In genomic region chr1:1264026-1264425, GRCh38 we compare ENCODE assay signal across 15 cellular contexts. TPM values are rescaled to one million over a fixed set of nuclear protein-coding genes. Genes with fewer than 3 reads are reported as not detected.
"Had no signal": no experiment of that assay in that cellular context is flagged by ENCODE, and none has a peak within 500 bp of the region (broad histone marks: within the 10 kb centered on the region; RNA-seq: fewer than 3 reads in every experiment).

No MANE protein-coding gene starts in this region.

- H3K27ac ChIP-seq: ascending aorta, dorsolateral prefrontal cortex, right lobe of liver, testis had no signal

- H3K9me3 Mint-ChIP-seq: activated CD4-positive, alpha-beta T cell treated with anti-CD3 and anti-CD28 coated beads, Interleukin-2, amount 10 ng/mL, durations not matched to agents 7 days and 5 days; activated naive CD8-positive, alpha-beta T cell treated with anti-CD3 and anti-CD28 coated beads, Interleukin-2, amount 50 U/mL, for 24 hours; endodermal cell; stimulated activated naive CD8-positive, alpha-beta T cell treated with anti-CD3 and anti-CD28 coated beads, Interleukin-15, amount 100 ng/mL, for 72 hours had no signal

- H3K4me1 ChIP-seq: ascending aorta, right lobe of liver had no signal

- DNase-seq: activated CD4-positive, alpha-beta T cell treated with anti-CD3 and anti-CD28 coated beads, Interleukin-2, amount 10 ng/mL, durations not matched to agents 7 days and 5 days; activated CD4-positive, CD25-positive, alpha-beta regulatory T cell; activated naive CD4-positive, alpha-beta T cell; activated naive CD8-positive, alpha-beta T cell treated with anti-CD3 and anti-CD28 coated beads, Interleukin-2, amount 50 U/mL, for 24 hours; dorsolateral prefrontal cortex; endodermal cell; hippocampal formation; right lobe of liver; stimulated activated CD4-positive, alpha-beta T cell treated with anti-CD3 and anti-CD28 coated beads, Interleukin-1b, Interleukin-23, amount 100 ng/mL, for 48 hours; stimulated activated naive CD8-positive, alpha-beta T cell treated with anti-CD3 and anti-CD28 coated beads, Interleukin-15, amount 100 ng/mL, for 72 hours; testis; upper lobe of left lung had no signal

- H3K27me3 Mint-ChIP-seq: activated CD4-positive, alpha-beta T cell treated with anti-CD3 and anti-CD28 coated beads, Interleukin-2, amount 10 ng/mL, durations not matched to agents 7 days and 5 days; activated naive CD8-positive, alpha-beta T cell treated with anti-CD3 and anti-CD28 coated beads, Interleukin-2, amount 50 U/mL, for 24 hours; stimulated activated naive CD8-positive, alpha-beta T cell treated with anti-CD3 and anti-CD28 coated beads, Interleukin-15, amount 100 ng/mL, for 72 hours had no signal

- H3K4me3 ChIP-seq: ascending aorta, dorsolateral prefrontal cortex, right lobe of liver, testis, upper lobe of left lung had no signal

- H3K27ac Mint-ChIP-seq: activated CD4-positive, alpha-beta T cell treated with anti-CD3 and anti-CD28 coated beads, Interleukin-2, amount 10 ng/mL, durations not matched to agents 7 days and 5 days; activated naive CD8-positive, alpha-beta T cell treated with anti-CD3 and anti-CD28 coated beads, Interleukin-2, amount 50 U/mL, for 24 hours; endodermal cell had no signal

- H3K9me3 ChIP-seq: ascending aorta, right lobe of liver, testis, upper lobe of left lung had no signal

- H3K27me3 ChIP-seq: ascending aorta, dorsolateral prefrontal cortex, right lobe of liver, testis, upper lobe of left lung had no signal

- H3K4me3 Mint-ChIP-seq: activated CD4-positive, alpha-beta T cell treated with anti-CD3 and anti-CD28 coated beads, Interleukin-2, amount 10 ng/mL, durations not matched to agents 7 days and 5 days; activated naive CD8-positive, alpha-beta T cell treated with anti-CD3 and anti-CD28 coated beads, Interleukin-2, amount 50 U/mL, for 24 hours; endodermal cell; stimulated activated naive CD8-positive, alpha-beta T cell treated with anti-CD3 and anti-CD28 coated beads, Interleukin-15, amount 100 ng/mL, for 72 hours had no signal

- H3K4me1 Mint-ChIP-seq: endodermal cell had no signal

- FAIRE-seq: TTC549 had no signal

RNA-seq across cellular contexts. Expression of gene C1QTNF12, which starts 17.5 kb away (rescaled TPM):
- total RNA-seq: ascending aorta, liver had no signal
